19 cellular contexts compared by ENCODE assay signal in the genomic region with DNA sequence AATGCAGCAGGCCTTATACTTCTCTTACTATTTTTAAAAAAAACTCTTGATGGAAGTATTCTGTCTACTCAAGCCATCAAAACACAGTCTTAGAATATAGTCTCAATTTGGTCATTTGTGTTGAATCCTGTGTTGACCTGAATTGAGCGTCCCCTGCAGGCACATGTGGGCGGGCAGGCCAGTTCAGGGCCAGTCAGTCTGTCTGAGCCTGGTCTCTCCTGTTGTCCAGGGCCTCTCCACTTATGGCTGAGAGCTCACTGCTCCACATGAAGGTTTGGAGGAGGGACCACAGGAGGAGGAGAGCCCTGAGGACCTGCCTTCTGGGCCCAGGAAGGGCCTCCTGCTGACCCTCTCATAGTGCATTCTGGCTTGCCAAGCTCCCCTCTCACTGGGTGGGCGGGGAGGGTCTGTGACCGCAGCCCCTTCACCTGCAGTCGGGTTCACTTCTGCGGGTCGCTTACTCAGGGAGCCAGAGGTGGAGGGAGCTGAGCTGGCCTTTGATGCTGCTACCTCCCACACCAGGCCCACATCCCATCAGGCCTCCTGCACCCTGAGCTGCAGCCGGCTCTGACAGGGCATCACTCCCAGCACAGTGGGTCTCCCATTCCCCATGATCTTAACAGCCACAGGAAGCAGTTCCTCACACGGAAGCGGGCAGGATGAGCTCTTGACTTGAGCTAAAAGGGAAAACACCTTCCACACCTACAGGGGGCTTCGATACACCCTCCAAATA.
DNase-seq lines count a peak whose midpoint lies in the region; ATAC-seq, FAIRE-seq and TF ChIP-seq lines count a peak whose summit lies in the region.
"Had no signal": no experiment of that assay in that cellular context is flagged by ENCODE, and none has a peak within 500 bp of the region (broad histone marks: within the 10 kb centered on the region; RNA-seq: fewer than 3 reads in every experiment).

No MANE protein-coding gene starts in this region.

- H3K4me3 Mint-ChIP-seq in H9 (no peak overlapping the region), type B pancreatic cell (peak overlapping the region; percentile 24)
- H3K4me3 Mint-ChIP-seq: CD4-positive, CD25-positive, alpha-beta regulatory T cell had no signal

- H3T11ph ChIP-seq in H9 (ENCODE audit: low read length): no peak overlapping the region

- H3K4ac ChIP-seq in H9 (ENCODE audit: low read depth, low read length): no peak overlapping the region

- TF ChIP-seq CTCF in H9 (conservative IDR thresholded peaks at IDR 0.05): peak; percentile 35
- peak in 1 of 3 experiments; percentile 7; a peak in 1 of 6 replicates for TF ChIP-seq CTCF in K562 (IDR thresholded peaks at IDR 0.05 in 2 of 3, conservative IDR thresholded peaks at IDR 0.05 in 1 of 3; ENCODE audit: insufficient read depth in 2 of 3, low read depth in 1 of 3, low read length in 3 of 3)
- TF ChIP-seq CTCF in hepatocyte (IDR thresholded peaks at IDR 0.05; ENCODE audit: poor library complexity): no peak
- TF ChIP-seq CTCF in type B pancreatic cell (conservative IDR thresholded peaks at IDR 0.05): no peak

- no peak overlapping the region for H2BK15ac ChIP-seq in H9 (ENCODE audit: low read depth, low read length)

- H3K18ac ChIP-seq in H9 (ENCODE audit: insufficient read length, low read depth, low read length): no peak overlapping the region

- no peaks in the 10 kb centered on the region for H3K27me3 ChIP-seq in H9 (ENCODE audit: insufficient read depth, low read length)
- no peaks in the 10 kb centered on the region for H3K27me3 ChIP-seq in K562 (ENCODE audit: control insufficient read depth in 2 of 2, insufficient read depth in 2 of 2, low read length in 2 of 2)
- no peaks in the 10 kb centered on the region for H3K27me3 ChIP-seq in hepatocyte

- TF ChIP-seq POLR2A in K562 (conservative IDR thresholded peaks at IDR 0.05): no peak

- ATAC-seq in K562: peak; percentile 67
- no peak for ATAC-seq in GM19467 (IDR thresholded peaks at IDR 0.05; ENCODE audit: unreplicated experiment)
- ATAC-seq in HG03432 (IDR thresholded peaks at IDR 0.05; ENCODE audit: unreplicated experiment): no peak

- in situ Hi-C loops in K562 (cut with MboI): no loop called here

- no peak overlapping the region for H3K4me3 ChIP-seq in K562
- no peak overlapping the region for H3K4me3 ChIP-seq in hepatocyte

- H2AFZ ChIP-seq in H9 (ENCODE audit: low read length) (no peak overlapping the region), K562 (ENCODE audit: low read depth, low read length) (no peak overlapping the region), hepatocyte (no peak overlapping the region)

- H3K9me1 ChIP-seq in K562 (ENCODE audit: control insufficient read depth, insufficient read depth, low read length): no peaks in the 10 kb centered on the region

- no TSS peak for BruUV-seq in K562 (replicated peaks; lab: Mats Ljungman, UMichigan)

- H3K79me2 ChIP-seq in H9 (ENCODE audit: insufficient read depth, low read length) (no peaks in the 10 kb centered on the region), K562 (ENCODE audit: control insufficient read depth, insufficient read depth, low read length) (no peaks in the 10 kb centered on the region), hepatocyte (no peaks in the 10 kb centered on the region)

- no peak overlapping the region for H2BK120ac ChIP-seq in H9 (ENCODE audit: low read depth, low read length, poor library complexity, severe bottlenecking)

- no peak overlapping the region for H3K4me2 ChIP-seq in H9 (ENCODE audit: insufficient read depth, insufficient read length, low read length)
- H3K4me2 ChIP-seq in K562 (ENCODE audit: insufficient read depth, low read length): no peak overlapping the region
- H3K4me2 ChIP-seq in hepatocyte: no peak overlapping the region

- H3K36me3 ChIP-seq in K562 (ENCODE audit: control insufficient read depth, insufficient read depth, low read length) (no peaks in the 10 kb centered on the region), hepatocyte (replicated peaks; ENCODE audit: insufficient read depth, low read depth) (no peaks in the 10 kb centered on the region)

- WGBS in H9 (ENCODE audit: extremely low coverage, insufficient read length, low lambda C conversion rate): no CpG with 5 or more reads among the region's 11 CpGs
- 69% methylated on average over 6 of the region's 11 CpGs for WGBS in K562 (ENCODE audit: insufficient coverage, low coverage, missing lambda C conversion rate)
- WGBS in hepatocyte (ENCODE audit: low lambda C conversion rate, missing lambda C conversion rate): 93% methylated on average over 11 of the region's 11 CpGs

- H3K9me3 Mint-ChIP-seq in H9 (no peaks in the 10 kb centered on the region), type B pancreatic cell (no peaks in the 10 kb centered on the region)
- H3K9me3 Mint-ChIP-seq: CD4-positive, CD25-positive, alpha-beta regulatory T cell had no signal

- H3K27me3 Mint-ChIP-seq in H9 (ENCODE audit: low read depth) (no peaks in the 10 kb centered on the region; the same call in 1 of the 2 replicates), type B pancreatic cell (peaks cover 3% of the 10 kb centered on the region)

- no peak overlapping the region for H3K23ac ChIP-seq in H9 (ENCODE audit: insufficient read length, low read depth, low read length)

- H2AK5ac ChIP-seq in H9 (ENCODE audit: insufficient read length, low read length): no peak overlapping the region

- H3K36me3 Mint-ChIP-seq in H9 (ENCODE audit: insufficient read depth in 1 of 3, low read depth in 3 of 3): no peaks in the 10 kb centered on the region
- H3K36me3 Mint-ChIP-seq in type B pancreatic cell: no peaks in the 10 kb centered on the region
- H3K36me3 Mint-ChIP-seq: CD4-positive, CD25-positive, alpha-beta regulatory T cell had no signal

- no peak overlapping the region for H2BK12ac ChIP-seq in H9 (ENCODE audit: insufficient read length, low read depth, low read length)

- CTCF ChIA-PET in K562 (lab: Yijun Ruan, JAX; ENCODE audit: low intra/inter-chr PET ratio): no interaction called here

- H3K56ac ChIP-seq in H9 (ENCODE audit: insufficient read length, low read depth, low read length): no peak overlapping the region

- H4K20me1 ChIP-seq in H9 (ENCODE audit: control insufficient read depth, insufficient read depth, insufficient read length): no peaks in the 10 kb centered on the region
- no peaks in the 10 kb centered on the region for H4K20me1 ChIP-seq in K562 (replicated peaks; ENCODE audit: control insufficient read depth, insufficient read depth, low read length)
- H4K20me1 ChIP-seq in hepatocyte (ENCODE audit: insufficient read depth, poor library complexity, severe bottlenecking): no peaks in the 10 kb centered on the region

- no peak overlapping the region for H2BK20ac ChIP-seq in H9 (ENCODE audit: low read depth, low read length, poor library complexity, severe bottlenecking)

- H3K9me3 ChIP-seq in H9 (ENCODE audit: control insufficient read depth, low read depth, low read length): no peaks in the 10 kb centered on the region
- no peaks in the 10 kb centered on the region for H3K9me3 ChIP-seq in K562 (replicated peaks; ENCODE audit: control insufficient read depth, insufficient read depth, low read depth, low read length)
- no peaks in the 10 kb centered on the region for H3K9me3 ChIP-seq in hepatocyte (ENCODE audit: low read depth)
- H3K9me3 ChIP-seq: SK-N-SH had no signal

- DNase-seq in H9 (no peak), K562 (ENCODE audit: extremely low read depth in 1 of 4, low spot score in 3 of 4) (no peak), hepatocyte (ENCODE audit: low spot score) (no peak), type B pancreatic cell (ENCODE audit: extremely low spot score, unreplicated experiment) (no peak), dermis blood vessel endothelial cell (no peak)
- DNase-seq: CD4-positive, CD25-positive, alpha-beta regulatory T cell; DMS79; GOT3; KG1; NCI-H1092 treated with DMSO at 0.1 percent for 48 hours; NCI-H1436 treated with DMSO at 0.1 percent for 48 hours; NCI-H1930; NCI-H2227 treated with DMSO at 0.1 percent for 48 hours; NCI-H510A; SIG-M5; SK-N-SH had no signal

- no peak overlapping the region for H2BK5ac ChIP-seq in H9 (ENCODE audit: insufficient read length, low read length)

- H3K27ac ChIP-seq in H9 (ENCODE audit: insufficient read length, low read depth, low read length) (no peak overlapping the region), K562 (ENCODE audit: extremely low read depth, low read depth, low read length) (no peak overlapping the region), hepatocyte (peak overlapping the region; percentile 78)
- H3K27ac ChIP-seq: RWPE1 had no signal

- TF ChIP-seq RAD21 in K562 (CRISPR knock-in tag; conservative IDR thresholded peaks at IDR 0.05 in 1 of 2, IDR thresholded peaks at IDR 0.05 in 1 of 2): no peak

- no peak for TF ChIP-seq EP300 in K562 (IDR thresholded peaks at IDR 0.05; ENCODE audit: low read length)

- no peaks in the 10 kb centered on the region for H3K79me1 ChIP-seq in H9 (ENCODE audit: insufficient read depth, low read depth, low read length, poor library complexity, severe bottlenecking)

- H3K4me1 ChIP-seq in H9 (ENCODE audit: insufficient read depth, low read length): no peaks in the 10 kb centered on the region; the same call in 1 of the 2 replicates
- peaks cover 0 to 12% of the 10 kb centered on the region in 2 experiments; a peak in 3 of 5 replicates for H3K4me1 ChIP-seq in K562 (replicated peaks in 1 of 2; ENCODE audit: control insufficient read depth in 2 of 2, insufficient read depth in 2 of 2, low read length in 2 of 2)
- H3K4me1 ChIP-seq in hepatocyte (ENCODE audit: insufficient read depth): peaks cover 25% of the 10 kb centered on the region

- H4K8ac ChIP-seq in H9 (replicated peaks; ENCODE audit: insufficient read length, low read depth, low read length): no peak overlapping the region

- no peak overlapping the region for H4K5ac ChIP-seq in H9 (ENCODE audit: insufficient read length, low read depth, low read length)

- H3K4me1 Mint-ChIP-seq in H9: peaks cover 8 to 18% of the 10 kb centered on the region in 2 experiments
- peaks cover 48% of the 10 kb centered on the region for H3K4me1 Mint-ChIP-seq in type B pancreatic cell (ENCODE audit: unreplicated experiment)
- H3K4me1 Mint-ChIP-seq: CD4-positive, CD25-positive, alpha-beta regulatory T cell had no signal

- FAIRE-seq in K562 (lab: Jason Lieb, UNC): no peak

- no peak overlapping the region for H3K9ac ChIP-seq in H9 (ENCODE audit: extremely low read depth, insufficient read length, low read length)
- H3K9ac ChIP-seq in K562 (ENCODE audit: insufficient read depth in 1 of 2, low read depth in 2 of 2, low read length in 2 of 2): no peak overlapping the region
- H3K9ac ChIP-seq: SK-N-SH had no signal

- intact Hi-C loops in K562 (cut with micrococcal nuclease): no loop called here

- POLR2A ChIA-PET in K562 (lab: Yijun Ruan, JAX): no interaction called here

- H3K23me2 ChIP-seq in H9 (ENCODE audit: insufficient read length, low read depth, low read length, poor library complexity, severe bottlenecking): no peaks in the 10 kb centered on the region

- H3K14ac ChIP-seq in H9 (ENCODE audit: insufficient read depth, low read length): no peak overlapping the region

- no peak overlapping the region; a peak in 1 of 7 replicates for H3K27ac Mint-ChIP-seq in H9
- H3K27ac Mint-ChIP-seq in type B pancreatic cell: no peak overlapping the region
- H3K27ac Mint-ChIP-seq: CD4-positive, CD25-positive, alpha-beta regulatory T cell had no signal

- H4K91ac ChIP-seq in H9 (ENCODE audit: insufficient read length, low read depth, low read length): no peak overlapping the region

- H3K9me2 ChIP-seq in hepatocyte (replicated peaks; ENCODE audit: insufficient read depth): no peaks in the 10 kb centered on the region
- H3K9me2 ChIP-seq: SK-N-SH had no signal
